1 cellular context compared by ENCODE assay signal in the genomic region with DNA sequence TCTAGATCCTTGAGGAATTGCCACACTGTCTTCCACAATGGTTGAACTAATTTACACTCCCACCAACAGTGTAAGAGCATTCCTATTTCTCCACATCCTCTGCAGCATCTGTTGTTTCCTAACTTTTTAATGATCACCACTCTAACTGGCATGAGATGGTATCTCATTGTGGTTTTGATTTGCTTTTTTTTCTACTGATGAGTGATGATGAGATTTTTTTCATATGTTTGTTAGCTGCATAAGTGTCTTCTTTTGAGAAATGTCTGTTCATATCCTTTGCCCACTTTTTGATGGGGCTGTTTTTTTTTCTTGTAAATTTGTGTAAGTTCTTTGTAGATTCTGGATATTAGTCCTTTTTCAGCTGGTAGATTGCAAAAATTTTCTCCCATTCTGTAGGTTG. TPM values are rescaled to one million over a fixed set of nuclear protein-coding genes. Genes with fewer than 3 reads are reported as not detected.
"Had no signal": no experiment of that assay in that cellular context is flagged by ENCODE, and none has a peak within 500 bp of the region (broad histone marks: within the 10 kb centered on the region; RNA-seq: fewer than 3 reads in every experiment).

No MANE protein-coding gene starts in this region.

RNA-seq across cellular contexts. Expression of gene DCN, which starts 24.7 kb away (rescaled TPM):
- total RNA-seq: PC-3 had no signal
